ENCODE assay signal across 17 cellular contexts in genomic region chr16:84689126-84689525, GRCh38. TPM values are rescaled to one million over a fixed set of nuclear protein-coding genes. Genes with fewer than 3 reads are reported as not detected.
A peak's percentile ranks its signal among the peaks of the same experiment; 100 is the strongest.
DNase-seq lines count a peak whose midpoint lies in the region; ATAC-seq, FAIRE-seq and TF ChIP-seq lines count a peak whose summit lies in the region.
"Had no signal": no experiment of that assay in that cellular context is flagged by ENCODE, and none has a peak within 500 bp of the region (broad histone marks: within the 10 kb centered on the region; RNA-seq: fewer than 3 reads in every experiment).

No MANE protein-coding gene starts in this region.

- no peaks in the 10 kb centered on the region for H4K20me1 ChIP-seq in mammary epithelial cell (ENCODE audit: insufficient read depth, low read length)

- no peak overlapping the region for H2AFZ ChIP-seq in mammary epithelial cell (ENCODE audit: low read depth, low read length)

- DNase-seq in AG08396 (ENCODE audit: low spot score) (peak; percentile 65), HTR-8/SVneo (ENCODE audit: insufficient read length, low spot score) (peak; percentile 82), mammary epithelial cell (peak; percentile 52), kidney tubule cell (ENCODE audit: low spot score) (peak; percentile 85), Ammon's horn (ENCODE audit: low spot score) (no peak), NK-92 (lab: John Stamatoyannopoulos, UW; ENCODE audit: unreplicated experiment) (no peak), uterus (no peak)
- DNase-seq: activated CD8-positive, alpha-beta memory T cell treated with anti-CD3 and anti-CD28 coated beads, Interleukin-2, amount 50 U/mL, for 48 hours; CD8-positive, alpha-beta memory T cell; left lung; NCI-H1436 treated with DMSO at 0.1 percent for 48 hours; nucleus accumbens; stimulated activated CD4-positive, alpha-beta T cell treated with anti-CD3 and anti-CD28 coated beads, Interleukin-4, amount 100 ng/mL, for 4 hours; substantia nigra had no signal

- no peak for TF ChIP-seq POLR2A in uterus (IDR thresholded peaks at IDR 0.05)

- no peaks in the 10 kb centered on the region for H3K79me2 ChIP-seq in mammary epithelial cell (ENCODE audit: insufficient read depth, low read length)

- no peak overlapping the region for H3K9ac ChIP-seq in mammary epithelial cell (ENCODE audit: insufficient read depth, low read length)

- CTCF ChIA-PET in mammary epithelial cell (lab: Charles Lee; ENCODE audit: low non-redundant PET), result no interaction called here

- H3K4me2 ChIP-seq in mammary epithelial cell (ENCODE audit: insufficient read depth, low read depth, low read length), result no peak overlapping the region

- peak; percentile 83 for FAIRE-seq in HTR-8/SVneo (lab: Jason Lieb, UNC)
- FAIRE-seq: TTC549 had no signal

- H3K27ac ChIP-seq in mammary epithelial cell (ENCODE audit: insufficient read depth, low read depth, low read length) (no peak overlapping the region), uterus (no peak overlapping the region)
- H3K27ac ChIP-seq: gastroesophageal sphincter, left lung had no signal

- WGBS in mammary epithelial cell (ENCODE audit: low coverage, missing lambda C conversion rate), result 66% methylated on average over 8 of the region's 8 CpGs

- H3K4me3 ChIP-seq in mammary epithelial cell (replicated peaks in 1 of 3; ENCODE audit: insufficient read depth in 1 of 3, low read depth in 2 of 3, low read length in 3 of 3), result no peak overlapping the region
- H3K4me3 ChIP-seq in uterus, result no peak overlapping the region
- H3K4me3 ChIP-seq: gastroesophageal sphincter, left lung had no signal

- intact Hi-C loops in mammary epithelial cell (cut with micrococcal nuclease), result no loop called here
- intact Hi-C loops in uterus (cut with DNase I; ENCODE audit: low total_unique reads), result no loop called here

- no TSS peak for BruUV-seq in mammary epithelial cell (replicated peaks; lab: Mats Ljungman, UMichigan)

- dilution Hi-C loops in mammary epithelial cell (cut with HindIII; ENCODE audit: low sequenced_read_pairs), result no loop called here

- in situ Hi-C loops in mammary epithelial cell (cut with MboI; ENCODE audit: low sequenced_read_pairs in 2 of 2), result no loop called here

- TF ChIP-seq CTCF in mammary epithelial cell (conservative IDR thresholded peaks at IDR 0.05 in 1 of 2, IDR thresholded peaks at IDR 0.05 in 1 of 2; ENCODE audit: extremely low read depth in 1 of 2, insufficient read depth in 1 of 2, low read depth in 1 of 2, low read length in 2 of 2) (no peak), uterus (IDR thresholded peaks at IDR 0.05) (no peak)

- no peak for ATAC-seq in HG03354 (IDR thresholded peaks at IDR 0.05; ENCODE audit: poor library complexity, severe bottlenecking, unreplicated experiment)
- ATAC-seq: gastroesophageal sphincter, left lung had no signal

- H3K36me3 ChIP-seq in mammary epithelial cell (ENCODE audit: insufficient read depth, low read length) (no peaks in the 10 kb centered on the region), uterus (no peaks in the 10 kb centered on the region)
- H3K36me3 ChIP-seq: gastroesophageal sphincter, left lung had no signal

- H3K4me1 ChIP-seq in mammary epithelial cell (ENCODE audit: insufficient read depth, low read length) (peaks cover 3% of the 10 kb centered on the region), uterus (no peaks in the 10 kb centered on the region)
- H3K4me1 ChIP-seq: gastroesophageal sphincter had no signal

- H3K9me3 ChIP-seq in mammary epithelial cell (replicated peaks; ENCODE audit: insufficient read depth, low read length), result no peaks in the 10 kb centered on the region
- no peaks in the 10 kb centered on the region for H3K9me3 ChIP-seq in uterus
- H3K9me3 ChIP-seq: gastroesophageal sphincter, left lung had no signal

- H3K27me3 ChIP-seq in mammary epithelial cell (ENCODE audit: insufficient read depth, low read length) (no peaks in the 10 kb centered on the region), uterus (no peaks in the 10 kb centered on the region)

RNA-seq across cellular contexts. Expression of gene USP10, which starts 10.7 kb away (rescaled TPM):
- total RNA-seq in mammary epithelial cell, result 100 to 1,000 TPM in 1 of 2 donors, 10 to 100 TPM in 1; 60.5 to 111 TPM
- polyA plus RNA-seq in mammary epithelial cell, result 82.9 TPM
- 390 TPM for polyA minus RNA-seq in mammary epithelial cell
- total RNA-seq in uterus, result 10 to 100 TPM; 12.6 to 83.3 (median 44.2) TPM

RNA-seq across cellular contexts. Expression of gene KLHL36, which starts 40.8 kb away (rescaled TPM):
- total RNA-seq in mammary epithelial cell (100 to 1,000 TPM in 1 of 2 donors, 10 to 100 TPM in 1; 52.9 to 103 TPM), uterus (10 to 100 TPM; 38.2 to 70.7 (median 52.5) TPM)
- 38.8 TPM for polyA plus RNA-seq in mammary epithelial cell
- polyA minus RNA-seq in mammary epithelial cell, result 35.9 TPM

Comparison
In these comparisons a context has a peak if more than half of its experiments do, and no peak if none do; other contexts are left out.
1. DNase-seq: peak in AG08396 (single experiment), HTR-8/SVneo (single experiment), mammary epithelial cell (single experiment) and kidney tubule cell (single experiment); none in Ammon's horn (single experiment), NK-92 (single experiment) and uterus (0 of 2).